1 cellular context compared by ENCODE assay signal in genomic region chr3:193821272-193821671, GRCh38.
TF ChIP-seq lines count a peak whose summit lies in the region.

No MANE protein-coding gene starts in this region.

TF ChIP-seq in HepG2, 621 proteins besides CTCF, POLR2A, EP300 and RAD21 (continued from another document):
- TF ChIP-seq, protein P1, sequence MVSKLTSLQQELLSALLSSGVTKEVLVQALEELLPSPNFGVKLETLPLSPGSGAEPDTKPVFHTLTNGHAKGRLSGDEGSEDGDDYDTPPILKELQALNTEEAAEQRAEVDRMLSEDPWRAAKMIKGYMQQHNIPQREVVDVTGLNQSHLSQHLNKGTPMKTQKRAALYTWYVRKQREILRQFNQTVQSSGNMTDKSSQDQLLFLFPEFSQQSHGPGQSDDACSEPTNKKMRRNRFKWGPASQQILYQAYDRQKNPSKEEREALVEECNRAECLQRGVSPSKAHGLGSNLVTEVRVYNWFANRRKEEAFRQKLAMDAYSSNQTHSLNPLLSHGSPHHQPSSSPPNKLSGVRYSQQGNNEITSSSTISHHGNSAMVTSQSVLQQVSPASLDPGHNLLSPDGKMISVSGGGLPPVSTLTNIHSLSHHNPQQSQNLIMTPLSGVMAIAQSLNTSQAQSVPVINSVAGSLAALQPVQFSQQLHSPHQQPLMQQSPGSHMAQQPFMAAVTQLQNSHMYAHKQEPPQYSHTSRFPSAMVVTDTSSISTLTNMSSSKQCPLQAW (CRISPR knock-in tag; IDR thresholded peaks at IDR 0.05), result no peak
- TF ChIP-seq NFE2L2 (IDR thresholded peaks at IDR 0.05; ENCODE audit: low read length), result peak; percentile 64; the same call in 1 of the 2 replicates
- no peak for TF ChIP-seq ZSCAN25 (CRISPR knock-in tag; IDR thresholded peaks at IDR 0.05)
- TF ChIP-seq, protein P2, sequence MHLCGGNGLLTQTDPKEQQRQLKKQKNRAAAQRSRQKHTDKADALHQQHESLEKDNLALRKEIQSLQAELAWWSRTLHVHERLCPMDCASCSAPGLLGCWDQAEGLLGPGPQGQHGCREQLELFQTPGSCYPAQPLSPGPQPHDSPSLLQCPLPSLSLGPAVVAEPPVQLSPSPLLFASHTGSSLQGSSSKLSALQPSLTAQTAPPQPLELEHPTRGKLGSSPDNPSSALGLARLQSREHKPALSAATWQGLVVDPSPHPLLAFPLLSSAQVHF (CRISPR knock-in tag; IDR thresholded peaks at IDR 0.05), result no peak
